ENCODE assay signal across 11 cellular contexts in genomic region chr2:68907232-68907922, GRCh38. TPM values are rescaled to one million over a fixed set of nuclear protein-coding genes. Genes with fewer than 3 reads are reported as not detected.
DNase-seq lines count a peak whose midpoint lies in the region; ATAC-seq, FAIRE-seq and TF ChIP-seq lines count a peak whose summit lies in the region.
"Had no signal": no experiment of that assay in that cellular context is flagged by ENCODE, and none has a peak within 500 bp of the region (broad histone marks: within the 10 kb centered on the region; RNA-seq: fewer than 3 reads in every experiment).

No MANE protein-coding gene starts in this region.

- H3F3A ChIP-seq in Loucy (ENCODE audit: low read depth) = peaks cover 4% of the 10 kb centered on the region; the same call in 1 of the 2 replicates

- H3K4me1 Mint-ChIP-seq in activated naive CD8-positive, alpha-beta T cell treated with anti-CD3 and anti-CD28 coated beads for 36 hours = peaks cover 31% of the 10 kb centered on the region

- FAIRE-seq in small intestine (lab: Jason Lieb, UNC) = no peak
- FAIRE-seq: astrocyte had no signal

- H3K4me2 ChIP-seq in Loucy (ENCODE audit: low read depth, low read length, poor library complexity, severe bottlenecking) = peak overlapping the region; percentile 63

- H3K9ac ChIP-seq in Loucy (ENCODE audit: low read depth, low read length, poor library complexity, severe bottlenecking) = peak overlapping the region; percentile 73

- H3K4me1 ChIP-seq in Loucy (ENCODE audit: insufficient read depth, low read length, poor library complexity, severe bottlenecking) (peaks cover 51% of the 10 kb centered on the region), small intestine (ENCODE audit: control insufficient read depth in 2 of 2, insufficient read depth in 1 of 2, low read depth in 1 of 2, low read length in 1 of 2) (peaks cover 0 to 7% of the 10 kb centered on the region in 2 donors)

- peaks cover 4% of the 10 kb centered on the region for H3K9me3 Mint-ChIP-seq in activated naive CD8-positive, alpha-beta T cell treated with anti-CD3 and anti-CD28 coated beads for 36 hours

- H4K20me1 ChIP-seq in Loucy (ENCODE audit: insufficient read depth, low read length, poor library complexity, severe bottlenecking) = no peaks in the 10 kb centered on the region

- H3K4me3 Mint-ChIP-seq in activated naive CD8-positive, alpha-beta T cell treated with anti-CD3 and anti-CD28 coated beads for 36 hours = no peak overlapping the region

- H2AFZ ChIP-seq in Loucy (ENCODE audit: low read length) = no peak overlapping the region; the same call in 1 of the 2 replicates

- no peaks in the 10 kb centered on the region for H3K79me2 ChIP-seq in Loucy (ENCODE audit: insufficient read depth, low read length)

- no peaks in the 10 kb centered on the region for H3K36me3 Mint-ChIP-seq in activated naive CD8-positive, alpha-beta T cell treated with anti-CD3 and anti-CD28 coated beads for 36 hours

- ATAC-seq in activated CD4-positive, CD25-positive, alpha-beta regulatory T cell treated with anti-CD3 and anti-CD28 coated beads, Interleukin-2, amount 50 U/mL, for 24 hours = peak; percentile 27 to 39
- ATAC-seq in omental fat pad (ENCODE audit: low FRiP score) = no peak

- H3K27ac Mint-ChIP-seq in activated naive CD8-positive, alpha-beta T cell treated with anti-CD3 and anti-CD28 coated beads for 36 hours = peak overlapping the region; percentile 89

- DNase-seq in activated CD4-positive, CD25-positive, alpha-beta regulatory T cell treated with anti-CD3 and anti-CD28 coated beads, Interleukin-2, amount 50 U/mL, for 72 hours = no peak
- DNase-seq in activated naive CD8-positive, alpha-beta T cell treated with anti-CD3 and anti-CD28 coated beads for 36 hours = no peak
- DNase-seq in small intestine = peak; percentile 14
- no peak for DNase-seq in omental fat pad (ENCODE audit: low spot score)
- no peak for DNase-seq in NCI-H1092 (lab: John Stamatoyannopoulos, UW)
- DNase-seq in SHP77 treated with DMSO at 0.1 percent for 48 hours (lab: John Stamatoyannopoulos, UW) = no peak
- DNase-seq: retina had no signal

- no peaks in the 10 kb centered on the region for H3K27me3 ChIP-seq in Loucy (ENCODE audit: insufficient read depth, low read length, poor library complexity, severe bottlenecking)
- no peaks in the 10 kb centered on the region for H3K27me3 ChIP-seq in small intestine (ENCODE audit: control insufficient read depth in 2 of 2, insufficient read depth in 2 of 2, low read length in 2 of 2)

- no peak for TF ChIP-seq CTCF in Loucy (conservative IDR thresholded peaks at IDR 0.05; ENCODE audit: low read length)
- no peak for TF ChIP-seq CTCF in omental fat pad (IDR thresholded peaks at IDR 0.05)

- H3K9me2 ChIP-seq in Loucy (replicated peaks; ENCODE audit: low read depth, low read length) = no peaks in the 10 kb centered on the region

- H3K9me3 ChIP-seq in Loucy (ENCODE audit: insufficient read depth, low read depth, low read length) (no peaks in the 10 kb centered on the region), small intestine (ENCODE audit: control insufficient read depth, low read depth) (no peaks in the 10 kb centered on the region)

- WGBS in small intestine, 3 donors = 64 to 86% (median 85%) methylated on average over 5 of the region's 5 CpGs

- H3K4me3 ChIP-seq in Loucy (ENCODE audit: low read length, poor library complexity, severe bottlenecking) (no peak overlapping the region), small intestine (ENCODE audit: low read depth in 1 of 2, low read length in 2 of 2) (no peak overlapping the region)

- H3K27me3 Mint-ChIP-seq in activated naive CD8-positive, alpha-beta T cell treated with anti-CD3 and anti-CD28 coated beads for 36 hours = no peaks in the 10 kb centered on the region

- no peaks in the 10 kb centered on the region for H3K36me3 ChIP-seq in Loucy (ENCODE audit: insufficient read depth, low read length)
- H3K36me3 ChIP-seq in small intestine (ENCODE audit: control insufficient read depth in 2 of 2, insufficient read depth in 2 of 2, low read length in 2 of 2) = no peaks in the 10 kb centered on the region

- peak overlapping the region in 1 of 2 donors; percentile 87 for H3K27ac ChIP-seq in small intestine (ENCODE audit: low read depth in 1 of 2, low read length in 1 of 2)

RNA-seq across cellular contexts. Expression of gene BMP10, which starts 36.2 kb away (rescaled TPM):
- total RNA-seq in activated naive CD8-positive, alpha-beta T cell treated with anti-CD3 and anti-CD28 coated beads for 36 hours = not detected
- polyA plus RNA-seq in small intestine = not detected
- not detected for total RNA-seq in omental fat pad
- total RNA-seq: astrocyte had no signal
- polyA plus RNA-seq: AG04450 had no signal

RNA-seq across cellular contexts. Expression of gene GKN2, which starts 45.3 kb away (rescaled TPM):
- not detected for total RNA-seq in activated naive CD8-positive, alpha-beta T cell treated with anti-CD3 and anti-CD28 coated beads for 36 hours
- polyA plus RNA-seq in small intestine = under 1 TPM in 1 of 3 donors, not detected in 2; 0.30 TPM
- total RNA-seq in omental fat pad = not detected
- total RNA-seq: astrocyte had no signal
- polyA plus RNA-seq: AG04450 had no signal
